15 cellular contexts compared by ENCODE assay signal in the genomic region with DNA sequence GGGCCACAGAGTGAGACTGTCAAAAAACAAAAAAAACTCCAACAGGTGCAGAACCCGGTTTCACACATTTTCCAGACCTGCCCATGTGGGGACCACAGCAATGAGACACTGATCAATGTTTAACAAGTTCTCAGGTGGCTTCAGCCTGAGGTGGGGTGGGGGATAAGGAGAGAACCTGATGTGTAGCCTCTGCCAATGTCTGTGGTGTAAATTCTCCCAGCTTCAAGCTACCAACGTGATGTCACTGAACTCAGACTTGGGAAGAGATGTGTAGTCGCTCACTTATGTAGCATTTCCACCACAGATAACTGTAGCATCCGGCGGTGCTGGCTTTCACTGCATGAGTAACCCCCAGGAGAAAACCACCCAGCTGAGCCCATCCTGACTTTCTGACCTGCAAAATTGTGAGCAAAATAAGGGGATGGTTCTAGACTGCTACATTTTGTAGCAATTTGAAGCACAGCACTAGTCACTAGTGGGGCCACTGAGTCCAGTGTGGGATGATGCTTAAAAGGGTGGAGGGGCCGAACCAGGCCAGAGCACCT. TPM values are rescaled to one million over a fixed set of nuclear protein-coding genes. Genes with fewer than 3 reads are reported as not detected.
DNase-seq lines count a peak whose midpoint lies in the region; ATAC-seq, FAIRE-seq and TF ChIP-seq lines count a peak whose summit lies in the region.
"Had no signal": no experiment of that assay in that cellular context is flagged by ENCODE, and none has a peak within 500 bp of the region (broad histone marks: within the 10 kb centered on the region; RNA-seq: fewer than 3 reads in every experiment).

No MANE protein-coding gene starts in this region.

- DNase-seq in HepG2 (ENCODE audit: low spot score), result no peak
- DNase-seq in right lobe of liver, result no peak
- DNase-seq in Panc1 (ENCODE audit: low read depth, low spot score), result no peak
- DNase-seq in urothelium cell line (ENCODE audit: low spot score), result no peak
- DNase-seq in GM13977 (ENCODE audit: low spot score), result no peak
- DNase-seq in activated CD4-positive, alpha-beta T cell treated with anti-CD3 and anti-CD28 coated beads, Interleukin-2, amount 50 U/mL, for 48 hours, result no peak
- DNase-seq: BE2C, DMS79, HCEC 1CT had no signal

- peaks cover 4% of the 10 kb centered on the region for H3K79me2 ChIP-seq in HepG2 (ENCODE audit: insufficient read depth, low read length)
- peaks cover 36% of the 10 kb centered on the region for H3K79me2 ChIP-seq in parathyroid adenoma

- CTCF ChIA-PET in HepG2 (lab: Yijun Ruan, JAX; ENCODE audit: low intra/inter-chr PET ratio, low total read pairs), result no interaction called here
- CTCF ChIA-PET in Panc1 (lab: Charles Lee), result no interaction called here

- H3K4me1 ChIP-seq in HepG2 (ENCODE audit: insufficient read depth, low read length) (peaks cover 54% of the 10 kb centered on the region), right lobe of liver (no peaks in the 10 kb centered on the region), Panc1 (ENCODE audit: control insufficient read depth, insufficient read depth, low read length) (peaks cover 8% of the 10 kb centered on the region; the same call in 1 of the 2 replicates), parathyroid adenoma (peaks cover 9% of the 10 kb centered on the region)
- H3K4me1 ChIP-seq: A549, BE2C had no signal

- TF ChIP-seq RAD21 in HepG2 (CRISPR knock-in tag; IDR thresholded peaks at IDR 0.05), result no peak

- H3K36me3 ChIP-seq in HepG2 (replicated peaks in 1 of 2; ENCODE audit: control insufficient read depth in 1 of 2, insufficient read depth in 2 of 2, low read length in 2 of 2) (no peaks in the 10 kb centered on the region; a peak in 1 of 5 replicates), right lobe of liver (no peaks in the 10 kb centered on the region), Panc1 (ENCODE audit: control insufficient read depth, insufficient read depth, low read length) (no peaks in the 10 kb centered on the region), parathyroid adenoma (ENCODE audit: control insufficient read depth, insufficient read depth, low read length) (no peaks in the 10 kb centered on the region)
- H3K36me3 ChIP-seq: BE2C had no signal

- POLR2A ChIA-PET in HepG2 (lab: Yijun Ruan, JAX) (interaction anchor here (1.1 to 1.8 kb wide), 2 partner anchors 9 to 10 kb away, joined by 5 to 6 read pairs; no protein-coding TSS in a partner anchor), Panc1 (lab: Charles Lee) (no interaction called here)

- FAIRE-seq in HepG2 (lab: Jason Lieb, UNC) (no peak), urothelium cell line (lab: Jason Lieb, UNC) (peak; percentile 72)
- FAIRE-seq: A549, GM12878, H1 had no signal

- no peak for TF ChIP-seq CTCF in HepG2 (CRISPR knock-in tag; IDR thresholded peaks at IDR 0.05)
- no peak for TF ChIP-seq CTCF in right lobe of liver (IDR thresholded peaks at IDR 0.05)
- TF ChIP-seq CTCF in Panc1 (IDR thresholded peaks at IDR 0.05), result no peak
- no peak for TF ChIP-seq CTCF in parathyroid adenoma (IDR thresholded peaks at IDR 0.05)
- TF ChIP-seq CTCF in GM13977 (IDR thresholded peaks at IDR 0.05; ENCODE audit: extremely low read depth, insufficient read depth, missing control alignments), result no peak

- no peak overlapping the region for H3K9ac ChIP-seq in HepG2 (ENCODE audit: insufficient read depth, low read depth, low read length)
- H3K9ac ChIP-seq in parathyroid adenoma, result no peak overlapping the region

- intact Hi-C loops in HepG2 (cut with micrococcal nuclease; ENCODE audit: unreplicated experiment), result no loop called here
- intact Hi-C loops in right lobe of liver (cut with DNase I), result no loop called here
- intact Hi-C loops in Panc1 (cut with micrococcal nuclease; ENCODE audit: unreplicated experiment), result no loop called here

- no peak for ATAC-seq in HepG2
- ATAC-seq in right lobe of liver, result no peak
- ATAC-seq in Panc1, result no peak
- no peak for ATAC-seq in HG03045 (IDR thresholded peaks at IDR 0.05; ENCODE audit: unreplicated experiment)
- ATAC-seq: A549, GM12878 had no signal

- H3K4me3 ChIP-seq in HepG2 (replicated peaks in 1 of 3; ENCODE audit: insufficient read depth in 1 of 3, low read depth in 2 of 3, low read length in 3 of 3) (no peak overlapping the region), right lobe of liver (no peak overlapping the region), Panc1 (ENCODE audit: low read depth in 2 of 2, low read length in 2 of 2) (no peak overlapping the region), parathyroid adenoma (ENCODE audit: low read depth, low read length) (no peak overlapping the region)
- H3K4me3 ChIP-seq: A549, GM12878 had no signal

- no peak overlapping the region for H3K27ac ChIP-seq in HepG2 (ENCODE audit: extremely low read length, insufficient read depth, low read length)
- no peak overlapping the region for H3K27ac ChIP-seq in right lobe of liver
- no peak overlapping the region for H3K27ac ChIP-seq in Panc1 (ENCODE audit: low read length)
- H3K27ac ChIP-seq in parathyroid adenoma, result peak overlapping the region; percentile 53
- H3K27ac ChIP-seq: A549, C4-2B had no signal

- H2AFZ ChIP-seq in HepG2 (ENCODE audit: low read length) (no peak overlapping the region), parathyroid adenoma (no peak overlapping the region)

- H3K27me3 ChIP-seq in HepG2 (ENCODE audit: control insufficient read depth in 1 of 2, insufficient read depth in 2 of 2, low read length in 2 of 2), result no peaks in the 10 kb centered on the region
- no peaks in the 10 kb centered on the region for H3K27me3 ChIP-seq in right lobe of liver
- no peaks in the 10 kb centered on the region for H3K27me3 ChIP-seq in Panc1 (ENCODE audit: control insufficient read depth, insufficient read depth, low read length)
- no peaks in the 10 kb centered on the region for H3K27me3 ChIP-seq in parathyroid adenoma (ENCODE audit: control insufficient read depth, insufficient read depth, low read length)
- H3K27me3 ChIP-seq: BE2C had no signal

- TF ChIP-seq POLR2A in HepG2 (IDR thresholded peaks at IDR 0.05; ENCODE audit: insufficient read depth in 1 of 2, low read depth in 2 of 2, low read length in 2 of 2), result no peak
- TF ChIP-seq POLR2A in right lobe of liver (IDR thresholded peaks at IDR 0.05), result no peak

- H4K20me1 ChIP-seq in HepG2 (ENCODE audit: insufficient read depth, low read length), result peaks cover 8% of the 10 kb centered on the region; the same call in 1 of the 2 replicates

- 97% methylated on average over 6 of the region's 6 CpGs for WGBS in HepG2 (ENCODE audit: low lambda C conversion rate)
- WGBS in right lobe of liver (ENCODE audit: insufficient coverage, low coverage, low lambda C conversion rate, missing lambda C conversion rate), result 100% methylated on average over 1 of the region's 6 CpGs

- H3K4me2 ChIP-seq in HepG2 (ENCODE audit: low read depth, low read length) (no peak overlapping the region), parathyroid adenoma (ENCODE audit: low read length) (peak overlapping the region; percentile 39)
- H3K4me2 ChIP-seq: A549 had no signal

- in situ Hi-C loops in HepG2 (cut with HindIII; ENCODE audit: extremely low pct_ligation_motif_present, low pct_unique_long_range_greater_than_20kb), result no loop called here
- in situ Hi-C loops in Panc1 (cut with HindIII; ENCODE audit: low pct_unique_long_range_greater_than_20kb, low sequenced_read_pairs), result no loop called here
- in situ Hi-C loops in GM13977 (cut with MboI; ENCODE audit: low pct_unique_long_range_greater_than_20kb, low sequenced_read_pairs, unreplicated experiment), result no loop called here

- TF ChIP-seq EP300 in HepG2 (IDR thresholded peaks at IDR 0.05; ENCODE audit: low read depth in 2 of 2, low read length in 2 of 2) (no peak), HepG2 (CRISPR knock-in tag; IDR thresholded peaks at IDR 0.05; ENCODE audit: borderline replicate concordance) (no peak)

- H3K9me3 ChIP-seq in HepG2 (ENCODE audit: low read length) (peaks cover 13% of the 10 kb centered on the region; the same call in 1 of the 2 replicates), right lobe of liver (no peaks in the 10 kb centered on the region), Panc1 (ENCODE audit: control insufficient read depth, insufficient read depth, low read depth, low read length) (peaks cover 11% of the 10 kb centered on the region; the same call in 1 of the 2 replicates), parathyroid adenoma (ENCODE audit: control insufficient read depth, low read length) (no peaks in the 10 kb centered on the region)
- H3K9me3 ChIP-seq: BE2C had no signal

- BruUV-seq in HepG2 (replicated peaks; lab: Mats Ljungman, UMichigan) (no TSS peak), Panc1 (replicated peaks; lab: Mats Ljungman, UMichigan) (TSS peak; percentile 23)

TF ChIP-seq in HepG2, 621 proteins besides CTCF, POLR2A, EP300 and RAD21:
- no peak for TF ChIP-seq CREM (IDR thresholded peaks at IDR 0.05)
- no peak for TF ChIP-seq CREM (CRISPR knock-in tag; IDR thresholded peaks at IDR 0.05)
- peak; percentile 100 for TF ChIP-seq ZNF331 (CRISPR knock-in tag; IDR thresholded peaks at IDR 0.05)
- 0 out of 2 replicates have a peak, but pooled peaks have one; percentile 5 for TF ChIP-seq KDM2A (CRISPR knock-in tag; IDR thresholded peaks at IDR 0.05; ENCODE audit: borderline replicate concordance, low read depth)

RNA-seq across cellular contexts. Expression of gene TNRC18, which starts 13.8 kb away (rescaled TPM):
- 12.8 and 17.4 TPM in 2 replicates for total RNA-seq in HepG2 (2016; rRNA removed; fragmentation: Illumina TruSeq; extraction: Trizol)
- total RNA-seq in HepG2 (2016; cell fraction: cytosol; rRNA removed; fragmentation: Illumina TruSeq; extraction: Trizol; ENCODE audit: low read depth), result 4.9 and 7.1 TPM in 2 replicates
- 12.8 and 21.5 TPM in 2 replicates for total RNA-seq in HepG2 (2016; cell fraction: insoluble cytoplasmic fraction; rRNA removed; fragmentation: Illumina TruSeq; extraction: Trizol)
- 4.9 and 5.6 TPM in 2 replicates for total RNA-seq in HepG2 (2016; cell fraction: membrane; rRNA removed; fragmentation: Illumina TruSeq; extraction: Trizol)
- total RNA-seq in HepG2 (2016; cell fraction: nucleus; rRNA removed; fragmentation: Illumina TruSeq; extraction: Trizol), result 28.3 and 34.0 TPM in 2 replicates
- 10.9 and 11.7 TPM in 2 replicates for polyA plus RNA-seq in HepG2 (2011; rRNA removed)
- 8.6 and 11.8 TPM in 2 replicates for polyA plus RNA-seq in HepG2 (2011; cell fraction: cytosol; rRNA removed)
- polyA plus RNA-seq in HepG2 (2011; cell fraction: nucleus; rRNA removed), result 65.7 and 102 TPM in 2 replicates
- 40.6 and 53.7 TPM in 2 replicates for polyA plus RNA-seq in HepG2 (2012)
- polyA plus RNA-seq in HepG2 (2016; cell fraction: cytosol; fragmentation: Illumina TruSeq; extraction: Trizol; ENCODE audit: low read depth), result 0.71 and 1.3 TPM in 2 replicates
- 16.6 and 19.8 TPM in 2 replicates for polyA plus RNA-seq in HepG2 (2016; cell fraction: insoluble cytoplasmic fraction; fragmentation: Illumina TruSeq; extraction: Trizol; ENCODE audit: low read depth)
- polyA plus RNA-seq in HepG2 (2016; cell fraction: membrane; fragmentation: Illumina TruSeq; extraction: Trizol; ENCODE audit: low read depth), result 0.82 and 1.2 TPM in 2 replicates
- polyA plus RNA-seq in HepG2 (2016; cell fraction: nucleus; fragmentation: Illumina TruSeq; extraction: Trizol; ENCODE audit: insufficient read depth, low read depth), result 58.8 and 59.2 TPM in 2 replicates
- polyA minus RNA-seq in HepG2 (2011; rRNA and poly(A)+ RNA removed; ENCODE audit: low replicate concordance), result 11.2 and 51.4 TPM in 2 replicates
- polyA minus RNA-seq in HepG2 (2011; cell fraction: cytosol; rRNA and poly(A)+ RNA removed), result 44.7 and 49.3 TPM in 2 replicates
- 49.2 and 54.8 TPM in 2 replicates for polyA minus RNA-seq in HepG2 (2011; cell fraction: nucleus; rRNA and poly(A)+ RNA removed)
- total RNA-seq in right lobe of liver, result 10 to 100 TPM; 27.0 to 36.9 (median 30.5) TPM
- total RNA-seq in Panc1 (2021; ENCODE audit: unreplicated experiment), result 148 TPM
- 171 TPM for polyA plus RNA-seq in Panc1 (2012; ENCODE audit: insufficient read length)
